Comparison of ENCODE assay signal across 7 cellular contexts in genomic region chr16:30077656-30078055, GRCh38. TPM values are rescaled to one million over a fixed set of nuclear protein-coding genes. Genes with fewer than 3 reads are reported as not detected.
DNase-seq lines count a peak whose midpoint lies in the region; ATAC-seq and TF ChIP-seq lines count a peak whose summit lies in the region.
"Had no signal": no experiment of that assay in that cellular context is flagged by ENCODE, and none has a peak within 500 bp of the region (broad histone marks: within the 10 kb centered on the region; RNA-seq: fewer than 3 reads in every experiment).

No MANE protein-coding gene starts in this region.

- ATAC-seq in activated T-cell treated with anti-CD3 and anti-CD28 coated beads, Interleukin-2, amount 50 U/mL, for 72 hours (replicated peaks in 1 of 2), result no peak
- ATAC-seq in stimulated activated effector memory CD8-positive, alpha-beta T cell treated with anti-CD3 and anti-CD28 coated beads, Interleukin-12 subunit alpha, Interleukin-12 subunit beta, amount 100 ng/mL, for 72 hours, result no peak

- peak overlapping the region; percentile 92 for H3K4me3 ChIP-seq in choroid plexus epithelial cell (ENCODE audit: low read depth, low read length)

- H3K27me3 Mint-ChIP-seq in activated T-cell treated with anti-CD3 and anti-CD28 coated beads, Interleukin-2, amount 50 U/mL, for 72 hours (ENCODE audit: low read depth), result no peaks in the 10 kb centered on the region

- no peaks in the 10 kb centered on the region for H3K9me3 Mint-ChIP-seq in activated T-cell treated with anti-CD3 and anti-CD28 coated beads, Interleukin-2, amount 50 U/mL, for 72 hours
- no peaks in the 10 kb centered on the region for H3K9me3 Mint-ChIP-seq in stimulated activated effector memory CD8-positive, alpha-beta T cell treated with anti-CD3 and anti-CD28 coated beads, Interleukin-12 subunit alpha, Interleukin-12 subunit beta, amount 100 ng/mL, for 72 hours

- H3K4me3 Mint-ChIP-seq in activated T-cell treated with anti-CD3 and anti-CD28 coated beads, Interleukin-2, amount 50 U/mL, for 72 hours, result peak overlapping the region; percentile 97
- peak overlapping the region; percentile 91 for H3K4me3 Mint-ChIP-seq in stimulated activated effector memory CD8-positive, alpha-beta T cell treated with anti-CD3 and anti-CD28 coated beads, Interleukin-12 subunit alpha, Interleukin-12 subunit beta, amount 100 ng/mL, for 72 hours

- peaks cover 15 to 28% of the 10 kb centered on the region in 2 donors for H3K36me3 Mint-ChIP-seq in activated T-cell treated with anti-CD3 and anti-CD28 coated beads, Interleukin-2, amount 50 U/mL, for 72 hours (ENCODE audit: insufficient read depth in 2 of 2)
- peaks cover 100% of the 10 kb centered on the region for H3K36me3 Mint-ChIP-seq in stimulated activated effector memory CD8-positive, alpha-beta T cell treated with anti-CD3 and anti-CD28 coated beads, Interleukin-12 subunit alpha, Interleukin-12 subunit beta, amount 100 ng/mL, for 72 hours

- TF ChIP-seq CTCF in choroid plexus epithelial cell (conservative IDR thresholded peaks at IDR 0.05; ENCODE audit: low read depth, low read length), result no peak

- peaks cover 34% of the 10 kb centered on the region for H3K4me1 Mint-ChIP-seq in activated T-cell treated with anti-CD3 and anti-CD28 coated beads, Interleukin-2, amount 50 U/mL, for 72 hours (ENCODE audit: low read depth)
- peaks cover 43% of the 10 kb centered on the region for H3K4me1 Mint-ChIP-seq in stimulated activated effector memory CD8-positive, alpha-beta T cell treated with anti-CD3 and anti-CD28 coated beads, Interleukin-12 subunit alpha, Interleukin-12 subunit beta, amount 100 ng/mL, for 72 hours

- H3K27ac Mint-ChIP-seq in activated T-cell treated with anti-CD3 and anti-CD28 coated beads, Interleukin-2, amount 50 U/mL, for 72 hours, result peak overlapping the region; percentile 93
- H3K27ac Mint-ChIP-seq in stimulated activated effector memory CD8-positive, alpha-beta T cell treated with anti-CD3 and anti-CD28 coated beads, Interleukin-12 subunit alpha, Interleukin-12 subunit beta, amount 100 ng/mL, for 72 hours, result peak overlapping the region; percentile 99

- no peak for DNase-seq in activated T-cell treated with anti-CD3 and anti-CD28 coated beads, Interleukin-2, amount 50 U/mL, for 72 hours
- DNase-seq in activated T-cell treated with anti-CD3 and anti-CD28 coated beads for 4 hours (no peak), choroid plexus epithelial cell (ENCODE audit: low read depth) (no peak), cerebellar nuclear complex (lab: John Stamatoyannopoulos, UW) (no peak), NCI-H1930 (lab: John Stamatoyannopoulos, UW) (no peak)
- no peak for DNase-seq in stimulated activated effector memory CD8-positive, alpha-beta T cell treated with anti-CD3 and anti-CD28 coated beads, Interleukin-12 subunit alpha, Interleukin-12 subunit beta, amount 100 ng/mL, for 72 hours (ENCODE audit: low spot score in 2 of 2)
- DNase-seq: NCI-H526 had no signal

RNA-seq across cellular contexts. Expression of gene PPP4C, which starts 1.9 kb away (rescaled TPM):
- 100 to 1,000 TPM; 114 to 124 TPM for total RNA-seq in activated T-cell treated with anti-CD3 and anti-CD28 coated beads, Interleukin-2, amount 50 U/mL, for 72 hours

RNA-seq across cellular contexts. Expression of gene ALDOA, which starts 12.1 kb away (rescaled TPM):
- 100 to 1,000 TPM; 857 to 918 TPM for total RNA-seq in activated T-cell treated with anti-CD3 and anti-CD28 coated beads, Interleukin-2, amount 50 U/mL, for 72 hours

RNA-seq across cellular contexts. Expression of gene TBX6, which starts 14.1 kb away (rescaled TPM):
- total RNA-seq in activated T-cell treated with anti-CD3 and anti-CD28 coated beads, Interleukin-2, amount 50 U/mL, for 72 hours, result 1 to 10 TPM; 4.2 to 5.8 TPM

RNA-seq across cellular contexts. Expression of gene YPEL3, which starts 18.4 kb away (rescaled TPM):
- 10 to 100 TPM; 60.2 to 77.8 TPM for total RNA-seq in activated T-cell treated with anti-CD3 and anti-CD28 coated beads, Interleukin-2, amount 50 U/mL, for 72 hours

RNA-seq across cellular contexts. Expression of gene GDPD3, which starts 35.7 kb away (rescaled TPM):
- total RNA-seq in activated T-cell treated with anti-CD3 and anti-CD28 coated beads, Interleukin-2, amount 50 U/mL, for 72 hours, result 10 to 100 TPM; 13.9 to 20.5 TPM
